13 cellular contexts compared by ENCODE assay signal in genomic region chr15:31278544-31279220, GRCh38. TPM values are rescaled to one million over a fixed set of nuclear protein-coding genes. Genes with fewer than 3 reads are reported as not detected.
DNase-seq lines count a peak whose midpoint lies in the region; ATAC-seq, FAIRE-seq and TF ChIP-seq lines count a peak whose summit lies in the region.
"Had no signal": no experiment of that assay in that cellular context is flagged by ENCODE, and none has a peak within 500 bp of the region (broad histone marks: within the 10 kb centered on the region; RNA-seq: fewer than 3 reads in every experiment).

No MANE protein-coding gene starts in this region.

- no peak overlapping the region for H3K4me3 Mint-ChIP-seq in activated CD4-positive, alpha-beta T cell treated with anti-CD3 and anti-CD28 coated beads, Interleukin-2, amount 10 ng/mL, durations not matched to agents 24 days and 14 days
- no peak overlapping the region for H3K4me3 Mint-ChIP-seq in WTC11
- no peak overlapping the region for H3K4me3 Mint-ChIP-seq in stimulated activated naive B cell treated with anti-CD40 and anti-IgM and Interleukin-4, amounts not matched to agents 10 μg/mL and 1 μg/mL and 100 μg/mL, for 72 hours

- no peaks in the 10 kb centered on the region for H3K36me3 Mint-ChIP-seq in activated CD4-positive, alpha-beta T cell treated with anti-CD3 and anti-CD28 coated beads, Interleukin-2, amount 10 ng/mL, durations not matched to agents 24 days and 14 days (ENCODE audit: low read depth)
- no peaks in the 10 kb centered on the region for H3K36me3 Mint-ChIP-seq in WTC11
- H3K36me3 Mint-ChIP-seq in stimulated activated naive B cell treated with anti-CD40 and anti-IgM and Interleukin-4, amounts not matched to agents 10 μg/mL and 1 μg/mL and 100 μg/mL, for 72 hours = no peaks in the 10 kb centered on the region

- H3K9me3 ChIP-seq in HepG2 (ENCODE audit: low read length) (no peaks in the 10 kb centered on the region), hepatocyte (ENCODE audit: low read depth) (no peaks in the 10 kb centered on the region)

- H4K20me1 ChIP-seq in HepG2 (ENCODE audit: insufficient read depth, low read length) (no peaks in the 10 kb centered on the region), hepatocyte (ENCODE audit: insufficient read depth, poor library complexity, severe bottlenecking) (no peaks in the 10 kb centered on the region)

- no peak for TF ChIP-seq POLR2A in HepG2 (IDR thresholded peaks at IDR 0.05; ENCODE audit: insufficient read depth in 1 of 2, low read depth in 2 of 2, low read length in 2 of 2)

- peaks cover 19% of the 10 kb centered on the region for H3K4me1 Mint-ChIP-seq in activated CD4-positive, alpha-beta T cell treated with anti-CD3 and anti-CD28 coated beads, Interleukin-2, amount 10 ng/mL, durations not matched to agents 24 days and 14 days
- peaks cover 12% of the 10 kb centered on the region for H3K4me1 Mint-ChIP-seq in WTC11
- H3K4me1 Mint-ChIP-seq in stimulated activated naive B cell treated with anti-CD40 and anti-IgM and Interleukin-4, amounts not matched to agents 10 μg/mL and 1 μg/mL and 100 μg/mL, for 72 hours = peaks cover 13 to 25% of the 10 kb centered on the region in 2 donors

- in situ Hi-C loops in HepG2 (cut with HindIII; ENCODE audit: extremely low pct_ligation_motif_present, low pct_unique_long_range_greater_than_20kb) = no loop called here

- CTCF ChIA-PET in WTC11 (lab: Charles Lee) = interaction anchor here (1.0 to 1.6 kb wide), 4 partner anchors 20 to 156 kb away, joined by 3 read pairs; no protein-coding TSS in a partner anchor
- CTCF ChIA-PET in HepG2 (lab: Yijun Ruan, JAX; ENCODE audit: low intra/inter-chr PET ratio, low total read pairs) = no interaction called here

- no peaks in the 10 kb centered on the region for H3K9me2 ChIP-seq in hepatocyte (replicated peaks; ENCODE audit: insufficient read depth)

- no peak for TF ChIP-seq CTCF in WTC11 (IDR thresholded peaks at IDR 0.05)
- TF ChIP-seq CTCF in HepG2 (CRISPR knock-in tag; IDR thresholded peaks at IDR 0.05) = peak; percentile 20; the same call in 1 of the 2 replicates
- no peak for TF ChIP-seq CTCF in hepatocyte (IDR thresholded peaks at IDR 0.05; ENCODE audit: poor library complexity)

- H2AFZ ChIP-seq in HepG2 (ENCODE audit: low read length) (no peak overlapping the region), hepatocyte (no peak overlapping the region)

- no peak for FAIRE-seq in HepG2 (lab: Jason Lieb, UNC)
- FAIRE-seq in GM19239 (lab: Jason Lieb, UNC) = no peak
- FAIRE-seq: A204.1, TTC549 had no signal

- POLR2A ChIA-PET in WTC11 (lab: Charles Lee) = no interaction called here
- POLR2A ChIA-PET in HepG2 (lab: Yijun Ruan, JAX) = interaction anchor here (1.9 kb wide), 1 partner anchor 14 kb away, joined by 12 read pairs; no protein-coding TSS in a partner anchor

- H3K9me3 Mint-ChIP-seq in activated CD4-positive, alpha-beta T cell treated with anti-CD3 and anti-CD28 coated beads, Interleukin-2, amount 10 ng/mL, durations not matched to agents 24 days and 14 days = no peaks in the 10 kb centered on the region
- peaks cover 7% of the 10 kb centered on the region for H3K9me3 Mint-ChIP-seq in WTC11
- peaks cover under 1 to 2% of the 10 kb centered on the region in 2 donors for H3K9me3 Mint-ChIP-seq in stimulated activated naive B cell treated with anti-CD40 and anti-IgM and Interleukin-4, amounts not matched to agents 10 μg/mL and 1 μg/mL and 100 μg/mL, for 72 hours

- DNase-seq in activated CD4-positive, alpha-beta T cell treated with anti-CD3 and anti-CD28 coated beads, Interleukin-2, amount 10 ng/mL, durations not matched to agents 24 days and 14 days = peak; percentile 53
- no peak for DNase-seq in activated CD4-positive, alpha-beta T cell treated with anti-CD3 and anti-CD28 coated beads for 48 hours
- DNase-seq in WTC11 (ENCODE audit: low spot score) (peak; percentile 6), HepG2 (ENCODE audit: low spot score) (no peak), GM19239 (ENCODE audit: insufficient read length, low spot score) (no peak), hepatocyte (ENCODE audit: low spot score) (no peak)
- no peak for DNase-seq in stimulated activated naive B cell treated with anti-CD40 and anti-IgM and Interleukin-4, amounts not matched to agents 10 μg/mL and 1 μg/mL and 100 μg/mL, for 72 hours
- DNase-seq: activated CD8-positive, alpha-beta memory T cell treated with anti-CD3 and anti-CD28 coated beads, Interleukin-2, amount 50 U/mL, for 4 hours; Right ventricle myocardium superior had no signal

- H3K4me3 ChIP-seq in HepG2 (replicated peaks in 1 of 3; ENCODE audit: insufficient read depth in 1 of 3, low read depth in 2 of 3, low read length in 3 of 3) (no peak overlapping the region), hepatocyte (no peak overlapping the region)

- TF ChIP-seq EP300 in HepG2 (IDR thresholded peaks at IDR 0.05; ENCODE audit: low read depth in 2 of 2, low read length in 2 of 2) = no peak
- no peak for TF ChIP-seq EP300 in HepG2 (CRISPR knock-in tag; IDR thresholded peaks at IDR 0.05; ENCODE audit: borderline replicate concordance)

- BruUV-seq in HepG2 (replicated peaks; lab: Mats Ljungman, UMichigan) = no TSS peak

- intact Hi-C loops in activated CD4-positive, alpha-beta T cell treated with anti-CD3 and anti-CD28 coated beads, Interleukin-2, amount 10 ng/mL, durations not matched to agents 24 days and 14 days (cut with micrococcal nuclease) = no loop called here
- intact Hi-C loops in HepG2 (cut with micrococcal nuclease; ENCODE audit: unreplicated experiment) = no loop called here

- H3K4me1 ChIP-seq in HepG2 (ENCODE audit: insufficient read depth, low read length) = peaks cover 46% of the 10 kb centered on the region
- H3K4me1 ChIP-seq in hepatocyte (ENCODE audit: insufficient read depth) = peaks cover 16% of the 10 kb centered on the region

- no peak overlapping the region for H3K27ac ChIP-seq in HepG2 (ENCODE audit: extremely low read length, insufficient read depth, low read length)
- H3K27ac ChIP-seq in hepatocyte = no peak overlapping the region
- H3K27ac ChIP-seq: KMS-11 had no signal

- H3K27me3 ChIP-seq in HepG2 (ENCODE audit: control insufficient read depth in 1 of 2, insufficient read depth in 2 of 2, low read length in 2 of 2) = no peaks in the 10 kb centered on the region
- no peaks in the 10 kb centered on the region for H3K27me3 ChIP-seq in hepatocyte

- H3K27ac Mint-ChIP-seq in activated CD4-positive, alpha-beta T cell treated with anti-CD3 and anti-CD28 coated beads, Interleukin-2, amount 10 ng/mL, durations not matched to agents 24 days and 14 days = no peak overlapping the region
- H3K27ac Mint-ChIP-seq in WTC11 = no peak overlapping the region; the same call in 1 of the 2 replicates
- peak overlapping the region; percentile 84 for H3K27ac Mint-ChIP-seq in stimulated activated naive B cell treated with anti-CD40 and anti-IgM and Interleukin-4, amounts not matched to agents 10 μg/mL and 1 μg/mL and 100 μg/mL, for 72 hours

- 86% methylated on average over 15 of the region's 18 CpGs for WGBS in HepG2 (ENCODE audit: low lambda C conversion rate)
- 97% methylated on average over 16 of the region's 18 CpGs for WGBS in hepatocyte (ENCODE audit: low lambda C conversion rate, missing lambda C conversion rate)

- H3K36me3 ChIP-seq in HepG2 (replicated peaks in 1 of 2; ENCODE audit: control insufficient read depth in 1 of 2, insufficient read depth in 2 of 2, low read length in 2 of 2) (no peaks in the 10 kb centered on the region), hepatocyte (replicated peaks; ENCODE audit: insufficient read depth, low read depth) (no peaks in the 10 kb centered on the region)

- H3K79me2 ChIP-seq in HepG2 (ENCODE audit: insufficient read depth, low read length) (no peaks in the 10 kb centered on the region), hepatocyte (no peaks in the 10 kb centered on the region)

- peaks cover 2% of the 10 kb centered on the region for H3K27me3 Mint-ChIP-seq in activated CD4-positive, alpha-beta T cell treated with anti-CD3 and anti-CD28 coated beads, Interleukin-2, amount 10 ng/mL, durations not matched to agents 24 days and 14 days
- no peaks in the 10 kb centered on the region; the same call in 1 of the 2 replicates for H3K27me3 Mint-ChIP-seq in WTC11 (ENCODE audit: low read depth)
- H3K27me3 Mint-ChIP-seq in stimulated activated naive B cell treated with anti-CD40 and anti-IgM and Interleukin-4, amounts not matched to agents 10 μg/mL and 1 μg/mL and 100 μg/mL, for 72 hours = no peaks in the 10 kb centered on the region

- H3K4me2 ChIP-seq in HepG2 (ENCODE audit: low read depth, low read length) (no peak overlapping the region), hepatocyte (no peak overlapping the region)
- H3K4me2 ChIP-seq: KMS-11 had no signal

- no peak for TF ChIP-seq RAD21 in HepG2 (CRISPR knock-in tag; IDR thresholded peaks at IDR 0.05)

- no peak overlapping the region for H3K9ac ChIP-seq in HepG2 (ENCODE audit: insufficient read depth, low read depth, low read length)
- H3K9ac ChIP-seq: KMS-11 had no signal

- ATAC-seq in WTC11 = no peak
- no peak for ATAC-seq in HepG2
- no peak for ATAC-seq in stimulated activated naive B cell treated with anti-CD40 and anti-IgM and Interleukin-4, amounts not matched to agents 10 μg/mL and 1 μg/mL and 100 μg/mL, for 72 hours (replicated peaks)
- ATAC-seq in GM21390 (IDR thresholded peaks at IDR 0.05; ENCODE audit: unreplicated experiment) = no peak

RNA-seq across cellular contexts. Expression of gene KLF13, which starts 48.0 kb away (rescaled TPM):
- total RNA-seq in activated CD4-positive, alpha-beta T cell treated with anti-CD3 and anti-CD28 coated beads, Interleukin-2, amount 10 ng/mL, durations not matched to agents 24 days and 14 days = 122 and 135 TPM in 2 replicates
- total RNA-seq in WTC11 (2021) (36.9 to 38.1 TPM (median 37.2 TPM) in 3 replicates), HepG2 (2016; rRNA removed; fragmentation: Illumina TruSeq; extraction: Trizol) (25.1 and 27.8 TPM in 2 replicates), hepatocyte (35.4 and 51.2 TPM in 2 replicates)
- 1.4 and 2.8 TPM in 2 replicates for total RNA-seq in HepG2 (2016; cell fraction: cytosol; rRNA removed; fragmentation: Illumina TruSeq; extraction: Trizol; ENCODE audit: low read depth)
- total RNA-seq in HepG2 (2016; cell fraction: insoluble cytoplasmic fraction; rRNA removed; fragmentation: Illumina TruSeq; extraction: Trizol) = 21.2 and 24.1 TPM in 2 replicates
- total RNA-seq in HepG2 (2016; cell fraction: membrane; rRNA removed; fragmentation: Illumina TruSeq; extraction: Trizol) = 6.8 and 8.3 TPM in 2 replicates
- total RNA-seq in HepG2 (2016; cell fraction: nucleus; rRNA removed; fragmentation: Illumina TruSeq; extraction: Trizol) = 13.1 and 18.9 TPM in 2 replicates
- polyA plus RNA-seq in HepG2 (2011; rRNA removed) (16.8 and 18.8 TPM in 2 replicates), hepatocyte (27.3 and 32.7 TPM in 2 replicates)
- polyA plus RNA-seq in HepG2 (2011; cell fraction: cytosol; rRNA removed) = 9.1 and 11.1 TPM in 2 replicates
- 12.3 and 14.2 TPM in 2 replicates for polyA plus RNA-seq in HepG2 (2011; cell fraction: nucleus; rRNA removed)
- 22.0 and 24.4 TPM in 2 replicates for polyA plus RNA-seq in HepG2 (2012)
- 1.1 and 2.1 TPM in 2 replicates for polyA plus RNA-seq in HepG2 (2016; cell fraction: cytosol; fragmentation: Illumina TruSeq; extraction: Trizol; ENCODE audit: low read depth)
- polyA plus RNA-seq in HepG2 (2016; cell fraction: insoluble cytoplasmic fraction; fragmentation: Illumina TruSeq; extraction: Trizol; ENCODE audit: low read depth) = 31.2 and 34.3 TPM in 2 replicates
- 5.5 and 7.5 TPM in 2 replicates for polyA plus RNA-seq in HepG2 (2016; cell fraction: membrane; fragmentation: Illumina TruSeq; extraction: Trizol; ENCODE audit: low read depth)
- polyA plus RNA-seq in HepG2 (2016; cell fraction: nucleus; fragmentation: Illumina TruSeq; extraction: Trizol; ENCODE audit: insufficient read depth, low read depth) = 30.0 and 34.4 TPM in 2 replicates
- 23.8 and 65.8 TPM in 2 replicates for polyA minus RNA-seq in HepG2 (2011; rRNA and poly(A)+ RNA removed; ENCODE audit: low replicate concordance)
- 12.2 and 13.9 TPM in 2 replicates for polyA minus RNA-seq in HepG2 (2011; cell fraction: cytosol; rRNA and poly(A)+ RNA removed)
- polyA minus RNA-seq in HepG2 (2011; cell fraction: nucleus; rRNA and poly(A)+ RNA removed) = 6.3 and 8.8 TPM in 2 replicates

Comparison
In these comparisons a context has a peak if more than half of its experiments do, and no peak if none do; other contexts are left out.
1. DNase-seq: peak in activated CD4-positive, alpha-beta T cell treated with anti-CD3 and anti-CD28 coated beads, Interleukin-2, amount 10 ng/mL, durations not matched to agents 24 days and 14 days (single experiment) and WTC11 (single experiment); none in activated CD4-positive, alpha-beta T cell treated with anti-CD3 and anti-CD28 coated beads for 48 hours (single experiment), HepG2 (single experiment), stimulated activated naive B cell treated with anti-CD40 and anti-IgM and Interleukin-4, amounts not matched to agents 10 μg/mL and 1 μg/mL and 100 μg/mL, for 72 hours (single experiment), GM19239 (single experiment) and hepatocyte (single experiment).